17 cellular contexts compared by ENCODE assay signal in the genomic region with DNA sequence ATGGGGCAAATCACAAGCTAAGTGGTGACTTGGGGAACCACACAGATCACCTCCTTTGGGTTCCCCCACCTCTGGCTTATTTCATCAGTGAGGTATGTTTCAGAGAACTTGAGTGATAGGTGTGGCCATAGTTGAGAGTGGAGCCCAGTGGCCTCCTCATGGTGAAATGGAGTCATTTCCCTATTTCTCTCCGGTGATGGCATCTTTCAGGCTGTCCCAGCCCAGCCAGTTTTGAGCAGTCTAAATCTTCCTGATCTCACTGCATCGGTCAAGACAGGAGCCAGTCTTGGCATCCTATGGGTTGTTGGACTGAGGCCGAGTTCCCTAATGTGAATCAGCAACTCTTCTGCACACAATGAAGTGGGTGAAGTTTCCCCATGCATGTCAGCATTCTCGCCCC.
"Had no signal": no experiment of that assay in that cellular context is flagged by ENCODE, and none has a peak within 500 bp of the region (broad histone marks: within the 10 kb centered on the region; RNA-seq: fewer than 3 reads in every experiment).

No MANE protein-coding gene starts in this region.

- H3K9me3 ChIP-seq: esophagus muscularis mucosa, mucosa of descending colon, uterus had no signal

- H3K36me3 ChIP-seq: brain microvascular endothelial cell, esophagus muscularis mucosa, heart right ventricle, sigmoid colon, uterus had no signal

- DNase-seq: activated CD4-positive, alpha-beta T cell treated with anti-CD3 and anti-CD28 coated beads, Interleukin-2, amount 50 U/mL, for 4 hours; activated CD4-positive, CD25-positive, alpha-beta regulatory T cell treated with anti-CD3 and anti-CD28 coated beads, Interleukin-2, amount 50 U/mL, for 72 hours; activated CD8-positive, alpha-beta memory T cell treated with anti-CD3 and anti-CD28 coated beads, Interleukin-2, amount 10 ng/mL, durations not matched to agents 7 days and 5 days; activated gamma-delta T cell; activated naive CD8-positive, alpha-beta T cell treated with anti-CD3 and anti-CD28 coated beads for 36 hours; activated T-cell treated with anti-CD3 and anti-CD28 coated beads, Interleukin-2, amount 50 U/mL, for 4 hours; brain microvascular endothelial cell; dermis blood vessel endothelial cell; heart right ventricle; mucosa of descending colon; nucleus accumbens; sigmoid colon; stimulated activated CD4-positive, alpha-beta T cell treated with anti-CD3 and anti-CD28 coated beads, Interleukin-12 subunit alpha, Interleukin-12 subunit beta, amount 100 ng/mL, for 4 hours; uterus had no signal

- H3K4me3 ChIP-seq: esophagus muscularis mucosa, heart right ventricle, mucosa of descending colon, sigmoid colon, uterus had no signal

- H3K4me1 ChIP-seq: uterus had no signal

- H3K27me3 ChIP-seq: esophagus muscularis mucosa, sigmoid colon, uterus had no signal

- ATAC-seq: activated CD8-positive, alpha-beta memory T cell treated with anti-CD3 and anti-CD28 coated beads, Interleukin-2, amount 10 ng/mL, durations not matched to agents 7 days and 5 days; activated T-cell treated with anti-CD3 and anti-CD28 coated beads, Interleukin-2, amount 50 U/mL, for 4 hours; heart right ventricle; left lobe of liver; mucosa of descending colon; natural killer cell treated with Interleukin-12 subunit alpha and Interleukin-12 subunit beta and Interleukin-15 and Interleukin-18, amount 100 ng/mL, for 72 hours had no signal

- H3K27ac ChIP-seq: brain microvascular endothelial cell, esophagus muscularis mucosa, heart right ventricle, sigmoid colon, uterus had no signal
